Comparison of ENCODE assay signal across 8 cellular contexts in the genomic region with DNA sequence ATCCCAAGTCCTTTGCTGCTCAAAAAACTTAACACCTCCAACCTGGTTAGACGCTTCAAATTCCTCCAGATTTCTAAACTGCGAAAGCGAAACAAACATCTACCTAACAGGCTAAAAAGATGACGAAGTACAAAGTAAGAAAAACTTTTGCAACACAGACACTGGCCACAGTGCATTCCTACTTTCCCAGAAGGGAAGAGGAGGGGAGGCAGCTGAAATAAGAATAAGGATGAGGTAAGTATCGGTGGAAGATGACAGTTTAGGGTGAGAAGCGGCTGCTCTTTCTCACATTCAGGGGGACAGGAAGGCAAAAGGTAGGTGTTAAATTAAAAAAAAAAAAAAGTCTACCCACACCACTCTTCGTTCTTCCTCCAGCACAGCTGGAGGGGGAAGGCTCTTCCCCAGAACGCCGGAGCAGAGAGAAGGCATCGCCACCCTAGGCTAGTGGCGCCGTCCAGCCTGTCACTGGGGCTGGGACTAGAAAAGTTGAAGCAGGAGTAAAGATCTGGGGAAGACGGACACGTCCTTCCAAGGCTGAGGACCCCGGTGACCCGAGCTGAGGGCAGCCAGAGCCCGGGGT. TPM values are rescaled to one million over a fixed set of nuclear protein-coding genes. Genes with fewer than 3 reads are reported as not detected.
DNase-seq lines count a peak whose midpoint lies in the region; ATAC-seq and TF ChIP-seq lines count a peak whose summit lies in the region.

No MANE protein-coding gene starts in this region.

- CTCF ChIA-PET in activated CD8-positive, alpha-beta T cell treated with anti-CD3 and anti-CD28 coated beads for 36 hours (lab: Charles Lee), result interaction anchor here (0.5 to 5.0 kb wide), 8 partner anchors 9 to 986 kb away, joined by 3 to 19 read pairs (median 4); no protein-coding TSS in a partner anchor

- H3K9me3 ChIP-seq in ES-I3 (ENCODE audit: control insufficient read depth, insufficient read depth, low read length), result no peaks in the 10 kb centered on the region; the same call in 1 of the 2 replicates

- H3K9me3 Mint-ChIP-seq in activated CD8-positive, alpha-beta T cell treated with anti-CD3 and anti-CD28 coated beads for 36 hours, result peaks cover 5% of the 10 kb centered on the region
- H3K9me3 Mint-ChIP-seq in osteocyte (ENCODE audit: unreplicated experiment), result peaks cover 10% of the 10 kb centered on the region

- intact Hi-C loops in activated CD8-positive, alpha-beta T cell treated with anti-CD3 and anti-CD28 coated beads for 36 hours (cut with micrococcal nuclease), result loop anchor here (5.0 to 10.0 kb wide), 4 partner anchors 222 to 985 kb away; no protein-coding TSS in a partner anchor

- H3K4me1 Mint-ChIP-seq in activated CD8-positive, alpha-beta T cell treated with anti-CD3 and anti-CD28 coated beads for 36 hours (ENCODE audit: low read depth), result peaks cover 27% of the 10 kb centered on the region
- peaks cover 18% of the 10 kb centered on the region for H3K4me1 Mint-ChIP-seq in osteocyte (ENCODE audit: unreplicated experiment)

- peaks cover 4% of the 10 kb centered on the region for H3K27me3 Mint-ChIP-seq in activated CD8-positive, alpha-beta T cell treated with anti-CD3 and anti-CD28 coated beads for 36 hours
- H3K27me3 Mint-ChIP-seq in osteocyte (ENCODE audit: unreplicated experiment), result peaks cover 8% of the 10 kb centered on the region

- peaks cover 7% of the 10 kb centered on the region for H3K36me3 Mint-ChIP-seq in activated CD8-positive, alpha-beta T cell treated with anti-CD3 and anti-CD28 coated beads for 36 hours (ENCODE audit: low read depth)
- H3K36me3 Mint-ChIP-seq in osteocyte (ENCODE audit: unreplicated experiment), result peaks cover 7% of the 10 kb centered on the region

- H3K9ac ChIP-seq in ES-I3 (ENCODE audit: low read depth, low read length), result peak overlapping the region; percentile 85; the same call in 1 of the 2 replicates

- H3K4me3 Mint-ChIP-seq in activated CD8-positive, alpha-beta T cell treated with anti-CD3 and anti-CD28 coated beads for 36 hours, result peak overlapping the region; percentile 89
- peak overlapping the region; percentile 86 for H3K4me3 Mint-ChIP-seq in osteocyte (ENCODE audit: unreplicated experiment)

- POLR2A ChIA-PET in activated CD8-positive, alpha-beta T cell treated with anti-CD3 and anti-CD28 coated beads for 36 hours (lab: Charles Lee), result interaction anchor here (1.0 to 1.9 kb wide), 7 partner anchors 10 to 545 kb away, joined by 3 to 10 read pairs (median 4); no protein-coding TSS in a partner anchor

- H3K27ac Mint-ChIP-seq in activated CD8-positive, alpha-beta T cell treated with anti-CD3 and anti-CD28 coated beads for 36 hours, result peak overlapping the region; percentile 92
- peak overlapping the region; percentile 83 for H3K27ac Mint-ChIP-seq in osteocyte (ENCODE audit: unreplicated experiment)

- peak; percentile 6 for DNase-seq in activated CD8-positive, alpha-beta T cell treated with anti-CD3 and anti-CD28 coated beads for 36 hours
- DNase-seq in foreskin melanocyte (peak; percentile 8), osteocyte (ENCODE audit: extremely low spot score, unreplicated experiment) (no peak), retina (no peak), NCI-H1092 treated with DMSO at 0.1 percent for 48 hours (lab: John Stamatoyannopoulos, UW) (no peak)

- peaks cover 6% of the 10 kb centered on the region for H3K4me1 ChIP-seq in ES-I3 (ENCODE audit: insufficient read depth, low read length)

- ATAC-seq in GM21360 (IDR thresholded peaks at IDR 0.05; ENCODE audit: unreplicated experiment) (peak; percentile 3), HG03565 (IDR thresholded peaks at IDR 0.05; ENCODE audit: unreplicated experiment) (peak; percentile 1)
- ATAC-seq in activated CD8-positive, alpha-beta T cell treated with anti-CD3 and anti-CD28 coated beads for 36 hours, result peak; percentile 14

- TF ChIP-seq CTCF in activated CD8-positive, alpha-beta T cell treated with anti-CD3 and anti-CD28 coated beads for 36 hours (IDR thresholded peaks at IDR 0.05), result no peak
- TF ChIP-seq CTCF in osteocyte (IDR thresholded peaks at IDR 0.05), result no peak

- no peaks in the 10 kb centered on the region for H3K36me3 ChIP-seq in ES-I3 (ENCODE audit: insufficient read depth, low read length)

RNA-seq across cellular contexts. Expression of a gene that starts 0.9 kb away (rescaled TPM):
- total RNA-seq in activated CD8-positive, alpha-beta T cell treated with anti-CD3 and anti-CD28 coated beads for 36 hours, result 10 to 100 TPM; 19.3 to 23.7 TPM
- total RNA-seq in osteocyte, result 36.4 and 38.4 TPM in 2 replicates

Comparison
In these comparisons a context has a peak if more than half of its experiments do, and no peak if none do; other contexts are left out.
1. DNase-seq: peak in activated CD8-positive, alpha-beta T cell treated with anti-CD3 and anti-CD28 coated beads for 36 hours (single experiment) and foreskin melanocyte (single experiment); none in osteocyte (single experiment), retina (single experiment) and NCI-H1092 treated with DMSO at 0.1 percent for 48 hours (single experiment).
2. Peak in every context shown above with its lines, with median percentiles within 50 percentile points of each other: ATAC-seq.